In the genomic region with DNA sequence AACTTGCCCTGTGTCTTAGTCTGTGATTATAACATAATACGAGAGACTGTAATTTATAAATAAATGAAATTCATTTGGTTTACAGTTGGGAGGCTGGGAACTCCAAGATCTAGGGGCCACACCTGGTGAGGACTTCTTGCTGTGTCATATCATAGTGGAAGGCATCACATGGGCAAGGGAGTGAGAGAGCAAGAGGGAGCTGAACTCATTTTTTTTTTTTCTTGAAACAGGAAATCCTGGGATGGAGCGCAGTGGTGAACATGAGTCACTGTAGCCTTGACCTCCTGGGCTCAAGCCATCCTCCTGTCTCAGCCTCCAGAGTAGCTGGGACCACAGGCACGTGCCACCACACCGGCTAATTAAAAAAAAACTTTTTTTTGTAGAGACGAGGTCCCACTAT, we compare ENCODE assay signal across 36 cellular contexts. TPM values are rescaled to one million over a fixed set of nuclear protein-coding genes. Genes with fewer than 3 reads are reported as not detected.
"Had no signal": no experiment of that assay in that cellular context is flagged by ENCODE, and none has a peak within 500 bp of the region (broad histone marks: within the 10 kb centered on the region; RNA-seq: fewer than 3 reads in every experiment).

No MANE protein-coding gene starts in this region.

- H3K4me1 Mint-ChIP-seq: central memory CD8-positive, alpha-beta T cell; memory B cell; naive B cell; neural crest cell had no signal

- H2AFZ ChIP-seq: parathyroid adenoma had no signal

- H3K36me3 Mint-ChIP-seq: natural killer cell treated with Interleukin-12 subunit alpha and Interleukin-12 subunit beta and Interleukin-15 and Interleukin-18, amount 100 ng/mL, for 72 hours; stimulated activated effector memory CD8-positive, alpha-beta T cell treated with anti-CD3 and anti-CD28 coated beads, Interleukin-12 subunit alpha, Interleukin-12 subunit beta, amount 100 ng/mL, for 72 hours had no signal

- H3K79me2 ChIP-seq: parathyroid adenoma had no signal

- H3K27me3 ChIP-seq: esophagus squamous epithelium, gastroesophageal sphincter, heart right ventricle, neutrophil, stomach, testis, tibial artery, upper lobe of left lung had no signal

- H3K27ac Mint-ChIP-seq: memory B cell, mesothelial cell of epicardium, progenitor cell of endocrine pancreas had no signal

- DNase-seq: dermis blood vessel endothelial cell; effector memory CD4-positive, alpha-beta T cell; esophagus squamous epithelium; foreskin fibroblast; heart right ventricle; hippocampal formation; islet precursor cell; mucosa of descending colon; naive B cell; stimulated activated CD4-positive, alpha-beta T cell treated with anti-CD3 and anti-CD28 coated beads, Interleukin-2, amount 100 ng/mL, for 24 hours; stimulated activated CD4-positive, alpha-beta T cell treated with anti-CD3 and anti-CD28 coated beads, Interleukin-4, amount 100 ng/mL, for 24 hours; stimulated activated naive CD4-positive, alpha-beta T cell treated with Interleukin-2 at 50 U/mL for 16 hours; stomach; testis; tibial artery; upper lobe of left lung had no signal

- H3K9me3 Mint-ChIP-seq: central memory CD8-positive, alpha-beta T cell; memory B cell; mesothelial cell of epicardium; naive B cell; natural killer cell treated with Interleukin-12 subunit alpha and Interleukin-12 subunit beta and Interleukin-15 and Interleukin-18, amount 100 ng/mL, for 72 hours; neural crest cell; stimulated activated effector memory CD8-positive, alpha-beta T cell treated with anti-CD3 and anti-CD28 coated beads, Interleukin-12 subunit alpha, Interleukin-12 subunit beta, amount 100 ng/mL, for 72 hours had no signal

- H3K27ac ChIP-seq: coronary artery, esophagus squamous epithelium, gastroesophageal sphincter, heart right ventricle, neutrophil, parathyroid adenoma, stomach, testis, tibial artery, upper lobe of left lung had no signal

- H3K4me3 Mint-ChIP-seq: central memory CD8-positive, alpha-beta T cell; memory B cell; mesothelial cell of epicardium; naive B cell; natural killer cell treated with Interleukin-12 subunit alpha and Interleukin-12 subunit beta and Interleukin-15 and Interleukin-18, amount 100 ng/mL, for 72 hours; neural crest cell; stimulated activated effector memory CD8-positive, alpha-beta T cell treated with anti-CD3 and anti-CD28 coated beads, Interleukin-12 subunit alpha, Interleukin-12 subunit beta, amount 100 ng/mL, for 72 hours had no signal

- H3K9ac ChIP-seq: parathyroid adenoma had no signal

- H3K4me3 ChIP-seq: coronary artery, esophagus squamous epithelium, gastroesophageal sphincter, heart right ventricle, lung, mucosa of descending colon, stomach, testis, tibial artery, upper lobe of left lung had no signal

- H3K9me3 ChIP-seq: esophagus squamous epithelium, gastroesophageal sphincter, heart right ventricle, mucosa of descending colon, neutrophil, stomach, testis, tibial artery, upper lobe of left lung had no signal

- H3K27me3 Mint-ChIP-seq: central memory CD8-positive, alpha-beta T cell; memory B cell; naive B cell; natural killer cell treated with Interleukin-12 subunit alpha and Interleukin-12 subunit beta and Interleukin-15 and Interleukin-18, amount 100 ng/mL, for 72 hours; progenitor cell of endocrine pancreas had no signal

- ATAC-seq: gastroesophageal sphincter; heart right ventricle; left lobe of liver; mucosa of descending colon; natural killer cell treated with Interleukin-12 subunit alpha and Interleukin-12 subunit beta and Interleukin-15 and Interleukin-18, amount 100 ng/mL, for 72 hours; sciatic nerve; stimulated activated effector memory CD8-positive, alpha-beta T cell treated with anti-CD3 and anti-CD28 coated beads, Interleukin-12 subunit alpha, Interleukin-12 subunit beta, amount 100 ng/mL, for 72 hours had no signal

- H3K4me1 ChIP-seq: esophagus squamous epithelium, gastroesophageal sphincter, parathyroid adenoma, stomach, testis, tibial artery, upper lobe of left lung had no signal

RNA-seq across cellular contexts. Expression of a gene that starts 7.2 kb away (rescaled TPM):
- total RNA-seq: chondrocyte; dermis blood vessel endothelial cell; endothelial cell of umbilical vein; epithelial cell of proximal tubule; esophagus squamous epithelium; gastroesophageal sphincter; heart right ventricle; left lobe of liver; lung; mesothelial cell of epicardium; mucosa of descending colon; natural killer cell treated with Interleukin-12 subunit alpha and Interleukin-12 subunit beta and Interleukin-15 and Interleukin-18, amount 100 ng/mL, for 72 hours; neural crest cell; omental fat pad; progenitor cell of endocrine pancreas; sciatic nerve; skeletal muscle tissue; stomach; subcutaneous adipose tissue; testis; upper lobe of left lung had no signal
- polyA plus RNA-seq: endothelial cell of umbilical vein, heart right ventricle, lung, stomach had no signal
